Comparison of ENCODE assay signal across 22 cellular contexts in genomic region chrX:153883163-153883843, GRCh38. TPM values are rescaled to one million over a fixed set of nuclear protein-coding genes. Genes with fewer than 3 reads are reported as not detected.
DNase-seq lines count a peak whose midpoint lies in the region; ATAC-seq, FAIRE-seq and TF ChIP-seq lines count a peak whose summit lies in the region.
"Had no signal": no experiment of that assay in that cellular context is flagged by ENCODE, and none has a peak within 500 bp of the region (broad histone marks: within the 10 kb centered on the region; RNA-seq: fewer than 3 reads in every experiment).

No MANE protein-coding gene starts in this region.

- no peaks in the 10 kb centered on the region for H3K79me2 ChIP-seq in smooth muscle cell (ENCODE audit: low read depth)

- H3K36me3 ChIP-seq in kidney (ENCODE audit: control insufficient read depth in 1 of 2, insufficient read depth in 2 of 2, low read length in 2 of 2) (no peaks in the 10 kb centered on the region), smooth muscle cell (ENCODE audit: low read depth) (no peaks in the 10 kb centered on the region)

- peaks cover 12% of the 10 kb centered on the region for H4K20me1 ChIP-seq in smooth muscle cell (ENCODE audit: low read depth)

- H3K9me3 ChIP-seq in kidney (ENCODE audit: control insufficient read depth in 1 of 2, low read length in 2 of 2) (no peaks in the 10 kb centered on the region), smooth muscle cell (replicated peaks; ENCODE audit: low read depth) (no peaks in the 10 kb centered on the region)
- H3K9me3 ChIP-seq: Caco-2 had no signal

- no peak overlapping the region for H3K9ac ChIP-seq in kidney (ENCODE audit: low read length in 2 of 2)
- H3K9ac ChIP-seq in smooth muscle cell (ENCODE audit: low read depth) = no peak overlapping the region
- H3K9ac ChIP-seq: GM23248 had no signal

- 71% methylated on average over 10 of the region's 13 CpGs for WGBS in smooth muscle cell (ENCODE audit: low lambda C conversion rate)

- DNase-seq in NCI-H82 (lab: John Stamatoyannopoulos, UW) (peak; percentile 27), NCI-H82 treated with DMSO at 0.1 percent for 48 hours (lab: John Stamatoyannopoulos, UW; ENCODE audit: unreplicated experiment) (no peak), WTC11 (ENCODE audit: low spot score) (no peak), kidney (peak; percentile 55), smooth muscle cell (lab: John Stamatoyannopoulos, UW; ENCODE audit: unreplicated experiment) (no peak), GM13976 (ENCODE audit: low spot score) (no peak), left cardiac atrium (no peak)
- DNase-seq: Caco-2; DMS79; GM23248; HFFc6; Karpas-422; MM.1S; NCI-H1105; NCI-H2171 treated with DMSO at 0.1 percent for 48 hours; NK-92 treated with Interleukin-12 subunit alpha and Interleukin-12 subunit beta, amount 100 ng/mL, for 24 hours; OCI-M1 had no signal

- H3K4me2 ChIP-seq in smooth muscle cell = peak overlapping the region; percentile 48

- H3K36me3 Mint-ChIP-seq in WTC11 = no peaks in the 10 kb centered on the region
- H3K36me3 Mint-ChIP-seq: CD14-positive monocyte had no signal

- no peaks in the 10 kb centered on the region for H3K27me3 ChIP-seq in smooth muscle cell (ENCODE audit: low read depth)

- H3K4me1 ChIP-seq in kidney (ENCODE audit: control insufficient read depth in 1 of 2, insufficient read depth in 1 of 2, low read depth in 1 of 2, low read length in 2 of 2) (peaks cover 0 to 2% of the 10 kb centered on the region in 2 donors), smooth muscle cell (ENCODE audit: low read depth) (peaks cover 15% of the 10 kb centered on the region)

- no peak overlapping the region for H2AFZ ChIP-seq in smooth muscle cell (ENCODE audit: low read depth)
- H2AFZ ChIP-seq: GM23248 had no signal

- no peaks in the 10 kb centered on the region for H3K9me3 Mint-ChIP-seq in WTC11
- H3K9me3 Mint-ChIP-seq: HFFc6 had no signal

- H3K27me3 Mint-ChIP-seq in WTC11 (ENCODE audit: low read depth) = peaks cover 6% of the 10 kb centered on the region

- no peak overlapping the region for H3K27ac Mint-ChIP-seq in WTC11
- H3K27ac Mint-ChIP-seq: CD14-positive monocyte, HFFc6 had no signal

- FAIRE-seq in kidney (lab: Jason Lieb, UNC) = no peak
- FAIRE-seq: GM12878, GM19239 had no signal

- intact Hi-C loops in kidney (cut with DNase I) = no loop called here
- intact Hi-C loops in left cardiac atrium (cut with DNase I) = no loop called here

- H3K4me3 ChIP-seq in kidney (ENCODE audit: low read length in 2 of 2) (no peak overlapping the region), smooth muscle cell (no peak overlapping the region)
- H3K4me3 ChIP-seq: GM12878, GM23248 had no signal

- POLR2A ChIA-PET in WTC11 (lab: Charles Lee) = interaction anchor here (1.9 kb wide), 1 partner anchor 44 kb away, joined by 6 read pairs; no protein-coding TSS in a partner anchor

- TF ChIP-seq CTCF in WTC11 (IDR thresholded peaks at IDR 0.05) (no peak), kidney (IDR thresholded peaks at IDR 0.05; ENCODE audit: borderline replicate concordance, extremely low read depth, insufficient read depth) (no peak), smooth muscle cell (IDR thresholded peaks at IDR 0.05; ENCODE audit: borderline replicate concordance, insufficient read depth, poor library complexity, severe bottlenecking) (no peak), GM13976 (IDR thresholded peaks at IDR 0.05; ENCODE audit: borderline replicate concordance, control extremely low read depth, extremely low read depth, insufficient read depth, missing control alignments) (no peak)

- in situ Hi-C loops in GM13976 (cut with MboI; ENCODE audit: low sequenced_read_pairs, unreplicated experiment) = no loop called here

- ATAC-seq in WTC11 (no peak), GM21825 (IDR thresholded peaks at IDR 0.05; ENCODE audit: unreplicated experiment) (no peak), left cardiac atrium (no peak)
- ATAC-seq: GM12878 had no signal

- CTCF ChIA-PET in WTC11 (lab: Charles Lee) = interaction anchor here (0.8 to 2.3 kb wide), 4 partner anchors 40 to 105 kb away, joined by 3 to 12 read pairs (median 4); partner anchors contain the start of gene RENBP

- H3K27ac ChIP-seq in kidney (ENCODE audit: low read depth in 2 of 2, low read length in 2 of 2) (no peak overlapping the region), smooth muscle cell (ENCODE audit: low read depth) (no peak overlapping the region)
- H3K27ac ChIP-seq: GM23248 had no signal

- no peaks in the 10 kb centered on the region for H3F3A ChIP-seq in smooth muscle cell (ENCODE audit: low read depth)

- H3K4me1 Mint-ChIP-seq in WTC11 = peaks cover 48% of the 10 kb centered on the region

- peak overlapping the region; percentile 6; the same call in 1 of the 2 replicates for H3K4me3 Mint-ChIP-seq in WTC11
- H3K4me3 Mint-ChIP-seq: HFFc6 had no signal

TF ChIP-seq in WTC11, 78 proteins besides CTCF, POLR2A, EP300 and RAD21:
- TF ChIP-seq ZSCAN18 (CRISPR knock-in tag; IDR thresholded peaks at IDR 0.05) = no peak
- TF ChIP-seq ELF4 (CRISPR knock-in tag; IDR thresholded peaks at IDR 0.05; ENCODE audit: low read depth) = no peak
- no peak for TF ChIP-seq ZNF425 (CRISPR knock-in tag; conservative IDR thresholded peaks at IDR 0.05)
- no peak for TF ChIP-seq ZNF396 (CRISPR knock-in tag; IDR thresholded peaks at IDR 0.05; ENCODE audit: borderline replicate concordance)
- TF ChIP-seq TEAD1 (CRISPR knock-in tag; IDR thresholded peaks at IDR 0.05) = no peak
- no peak for TF ChIP-seq FOXP4 (CRISPR knock-in tag; IDR thresholded peaks at IDR 0.05)

RNA-seq across cellular contexts. Expression of gene L1CAM, which starts 2.7 kb away (rescaled TPM):
- total RNA-seq in WTC11 (2021) (40.2 to 55.2 TPM (median 49.4 TPM) in 3 replicates), kidney (71.9 TPM), smooth muscle cell (27.2 and 38.6 TPM in 2 replicates), left cardiac atrium (1 to 10 TPM; 4.3 to 9.2 TPM)
- polyA plus RNA-seq in kidney (ENCODE audit: insufficient read depth, low read depth, low replicate concordance) (26.1 TPM), smooth muscle cell (61.1 and 68.7 TPM in 2 replicates)
- polyA plus RNA-seq: CD14-positive monocyte had no signal

RNA-seq across cellular contexts. Expression of gene AVPR2, which starts 21.2 kb away (rescaled TPM):
- 0.11 TPM in 1 of 3 replicates, not detected in the others for total RNA-seq in WTC11 (2021)
- 2.3 TPM for total RNA-seq in kidney
- polyA plus RNA-seq in kidney (ENCODE audit: insufficient read depth, low read depth, low replicate concordance) = 22.1 TPM
- not detected in 2 replicates for total RNA-seq in smooth muscle cell
- polyA plus RNA-seq in smooth muscle cell = not detected in 2 replicates
- 1 to 10 TPM; 3.7 to 3.8 TPM for total RNA-seq in left cardiac atrium
- total RNA-seq: Caco-2, G401, GM12878, GM23248, HFFc6 had no signal
- polyA plus RNA-seq: GM23248 had no signal

RNA-seq across cellular contexts. Expression of gene ARHGAP4, which starts 42.8 kb away (rescaled TPM):
- 52.1 to 66.9 TPM (median 65.3 TPM) in 3 replicates for total RNA-seq in WTC11 (2021)
- 73.0 TPM for total RNA-seq in kidney
- 38.3 TPM for polyA plus RNA-seq in kidney (ENCODE audit: insufficient read depth, low read depth, low replicate concordance)
- 7.6 and 10.9 TPM in 2 replicates for total RNA-seq in smooth muscle cell
- 11.5 and 15.5 TPM in 2 replicates for polyA plus RNA-seq in smooth muscle cell
- total RNA-seq in left cardiac atrium = 10 to 100 TPM; 19.3 to 20.4 TPM

RNA-seq across cellular contexts. Expression of gene NAA10, which starts 51.5 kb away (rescaled TPM):
- total RNA-seq in WTC11 (2021) (97.1 to 107 TPM (median 101 TPM) in 3 replicates), kidney (79.3 TPM), smooth muscle cell (80.1 and 81.2 TPM in 2 replicates), left cardiac atrium (10 to 100 TPM; 67.4 to 81.4 TPM)
- polyA plus RNA-seq in kidney (ENCODE audit: insufficient read depth, low read depth, low replicate concordance) (120 TPM), smooth muscle cell (124 and 149 TPM in 2 replicates)

RNA-seq across cellular contexts. Expression of gene PDZD4, which starts 53.0 kb away (rescaled TPM):
- 120 to 175 TPM (median 161 TPM) in 3 replicates for total RNA-seq in WTC11 (2021)
- total RNA-seq in kidney = 7.0 TPM
- polyA plus RNA-seq in kidney (ENCODE audit: insufficient read depth, low read depth, low replicate concordance) = 4.7 TPM
- 2.3 and 3.1 TPM in 2 replicates for total RNA-seq in smooth muscle cell
- polyA plus RNA-seq in smooth muscle cell = 2.3 and 2.9 TPM in 2 replicates
- 1 to 10 TPM; 4.0 to 4.3 TPM for total RNA-seq in left cardiac atrium
- total RNA-seq: GM23248, HFFc6 had no signal
- polyA plus RNA-seq: CD14-positive monocyte, GM23248 had no signal

Comparison
In these comparisons a context has a peak if more than half of its experiments do, and no peak if none do; other contexts are left out.
1. DNase-seq: peak in NCI-H82 (single experiment) and kidney (single experiment); none in NCI-H82 treated with DMSO at 0.1 percent for 48 hours (single experiment), WTC11 (single experiment), smooth muscle cell (single experiment), GM13976 (single experiment) and left cardiac atrium (single experiment).